24 cellular contexts compared by ENCODE assay signal in the genomic region with DNA sequence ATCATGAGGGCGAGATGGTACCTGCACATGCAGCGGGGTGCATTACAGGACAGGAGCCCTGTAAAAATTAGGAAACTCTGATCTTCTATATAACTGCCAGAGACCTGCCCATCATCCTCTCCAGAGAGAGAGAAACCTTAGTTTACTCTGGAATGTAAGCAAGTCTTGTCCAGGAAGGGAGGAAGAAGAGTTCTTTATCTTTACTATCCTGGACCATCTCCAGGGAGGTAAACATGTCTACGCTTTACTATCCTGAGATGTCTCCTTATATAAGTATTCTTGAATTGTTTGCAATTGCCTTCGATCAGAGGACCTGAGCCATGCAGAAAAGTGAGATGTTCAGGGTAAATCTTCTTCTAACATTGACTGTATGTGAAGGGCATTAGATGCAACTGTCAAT. TPM values are rescaled to one million over a fixed set of nuclear protein-coding genes. Genes with fewer than 3 reads are reported as not detected.
DNase-seq lines count a peak whose midpoint lies in the region; ATAC-seq, FAIRE-seq and TF ChIP-seq lines count a peak whose summit lies in the region.
"Had no signal": no experiment of that assay in that cellular context is flagged by ENCODE, and none has a peak within 500 bp of the region (broad histone marks: within the 10 kb centered on the region; RNA-seq: fewer than 3 reads in every experiment).

No MANE protein-coding gene starts in this region.

- H3K9ac ChIP-seq in PC-3 (ENCODE audit: low read length) (no peak overlapping the region), mesendoderm (ENCODE audit: low read length) (no peak overlapping the region)
- H3K9ac ChIP-seq: BLaER1 treated with 17β-estradiol and CSF1 and Interleukin-3, amounts not matched to agents 10 nM and 100 nM; GM23248 had no signal

- 27% methylated on average over 4 of the region's 4 CpGs for WGBS in A549 (ENCODE audit: missing lambda C conversion rate)
- WGBS in esophagus muscularis mucosa = 89% methylated on average over 4 of the region's 4 CpGs
- no CpG with 5 or more reads among the region's 4 CpGs for WGBS in mesendoderm (ENCODE audit: extremely low coverage, insufficient coverage, low lambda C conversion rate)
- 84 to 87% methylated on average over 4 of the region's 4 CpGs for WGBS in upper lobe of left lung, 2 donors

- DNase-seq in A549 (ENCODE audit: low read depth in 1 of 2, low spot score in 1 of 2) (no peak), PC-3 (peak; percentile 82), esophagus muscularis mucosa (ENCODE audit: extremely low spot score) (peak; percentile 7), mesendoderm (no peak), upper lobe of left lung (no peak), DMS53 (lab: John Stamatoyannopoulos, UW) (no peak)
- no peak for DNase-seq in activated CD4-positive, alpha-beta T cell treated with anti-CD3 and anti-CD28 coated beads, Interleukin-2, amount 50 U/mL, for 4 hours
- DNase-seq: ACHN; AML-193; BE2C; Calu3; CD4-positive, alpha-beta memory T cell; COR-L47; DND-41; GM23248; H9 had no signal

- POLR2A ChIA-PET in A549 (lab: Yijun Ruan, JAX) = no interaction called here
- POLR2A ChIA-PET in PC-3 (lab: Charles Lee; ENCODE audit: unreplicated experiment) = no interaction called here

- H3K56ac ChIP-seq in mesendoderm (ENCODE audit: low read length) = no peak overlapping the region

- intact Hi-C loops in PC-3 (cut with micrococcal nuclease) = no loop called here
- intact Hi-C loops in esophagus muscularis mucosa (cut with DNase I) = loop anchor here (10.0 kb wide), 1 partner anchor 287 kb away; the partner anchor contains the start of gene MYLK

- peaks cover 11% of the 10 kb centered on the region for H3F3A ChIP-seq in PC-3 (ENCODE audit: low read length, unreplicated experiment)

- H3K4ac ChIP-seq in mesendoderm (ENCODE audit: low read depth, low read length) = no peak overlapping the region

- no peaks in the 10 kb centered on the region for H4K20me1 ChIP-seq in PC-3 (ENCODE audit: low read length)
- H4K20me1 ChIP-seq: BLaER1 treated with 17β-estradiol and CSF1 and Interleukin-3, amounts not matched to agents 10 nM and 100 nM had no signal

- H3K27me3 ChIP-seq in PC-3 (ENCODE audit: low read length) (no peaks in the 10 kb centered on the region), esophagus muscularis mucosa (no peaks in the 10 kb centered on the region), mesendoderm (ENCODE audit: insufficient read depth, low read length, poor library complexity) (no peaks in the 10 kb centered on the region), upper lobe of left lung (no peaks in the 10 kb centered on the region)
- H3K27me3 ChIP-seq: BE2C; BLaER1 treated with 17β-estradiol and CSF1 and Interleukin-3, amounts not matched to agents 10 nM and 100 nM had no signal

- no peaks in the 10 kb centered on the region for H3K36me3 ChIP-seq in PC-3 (ENCODE audit: low read depth, low read length)
- H3K36me3 ChIP-seq in esophagus muscularis mucosa = no peaks in the 10 kb centered on the region
- H3K36me3 ChIP-seq in mesendoderm (ENCODE audit: control insufficient read depth, insufficient read depth, low read length) = no peaks in the 10 kb centered on the region
- no peaks in the 10 kb centered on the region for H3K36me3 ChIP-seq in upper lobe of left lung
- H3K36me3 ChIP-seq: BE2C had no signal

- no peak for TF ChIP-seq POLR2A in A549 (IDR thresholded peaks at IDR 0.05; ENCODE audit: low read length)
- TF ChIP-seq POLR2A in esophagus muscularis mucosa (IDR thresholded peaks at IDR 0.05; ENCODE audit: low read depth) = no peak
- TF ChIP-seq POLR2A in upper lobe of left lung (IDR thresholded peaks at IDR 0.05) = no peak

- H2AFZ ChIP-seq in PC-3 (ENCODE audit: low read length) = no peak overlapping the region
- H2AFZ ChIP-seq: GM23248 had no signal

- H3K27ac ChIP-seq in A549 (peak overlapping the region; percentile 1 to 42; a peak in 4 of 6 replicates), PC-3 (ENCODE audit: low read length) (no peak overlapping the region), esophagus muscularis mucosa (replicated peaks in 1 of 4) (no peak overlapping the region), mesendoderm (ENCODE audit: low read depth, low read length) (no peak overlapping the region), upper lobe of left lung (no peak overlapping the region)
- H3K27ac ChIP-seq: 22Rv1; BLaER1 treated with 17β-estradiol and CSF1 and Interleukin-3, amounts not matched to agents 10 nM and 100 nM; GM23248 had no signal

- no TSS peak for BruUV-seq in PC-3 (replicated peaks; lab: Mats Ljungman, UMichigan)

- FAIRE-seq in A549 (lab: Jason Lieb, UNC) = no peak
- FAIRE-seq: A204.1, G401.6, GM12892, H1 had no signal

- H2BK5ac ChIP-seq in mesendoderm (ENCODE audit: low read length) = no peak overlapping the region

- no peak for TF ChIP-seq EP300 in A549 (IDR thresholded peaks at IDR 0.05)
- no peak for TF ChIP-seq EP300 in esophagus muscularis mucosa (IDR thresholded peaks at IDR 0.05)
- TF ChIP-seq EP300 in upper lobe of left lung (IDR thresholded peaks at IDR 0.05) = no peak

- H3K79me2 ChIP-seq in PC-3 (ENCODE audit: low read length) (no peaks in the 10 kb centered on the region), mesendoderm (ENCODE audit: control insufficient read depth, insufficient read depth, low read length) (no peaks in the 10 kb centered on the region)

- TF ChIP-seq RAD21 in A549 (conservative IDR thresholded peaks at IDR 0.05 in 1 of 2, IDR thresholded peaks at IDR 0.05 in 1 of 2) = no peak

- peak overlapping the region; percentile 28 for H4K8ac ChIP-seq in mesendoderm (ENCODE audit: low read depth, low read length)

- H2BK15ac ChIP-seq in mesendoderm (replicated peaks; ENCODE audit: low read depth) = no peak overlapping the region

- no peaks in the 10 kb centered on the region for H3K79me1 ChIP-seq in mesendoderm (ENCODE audit: low read length)

- H4K5ac ChIP-seq in mesendoderm (ENCODE audit: low read length) = no peak overlapping the region

- no peak overlapping the region for H2AK5ac ChIP-seq in mesendoderm (ENCODE audit: low read length)

- H3K23ac ChIP-seq in mesendoderm (ENCODE audit: low read length) = no peak overlapping the region

- peak overlapping the region; percentile 54 for H3K4me2 ChIP-seq in A549
- H3K4me2 ChIP-seq in PC-3 (ENCODE audit: low read length) = peak overlapping the region; percentile 23; the same call in 1 of the 2 replicates
- no peak overlapping the region for H3K4me2 ChIP-seq in mesendoderm (ENCODE audit: low read length)
- H3K4me2 ChIP-seq: BLaER1 treated with 17β-estradiol and CSF1 and Interleukin-3, amounts not matched to agents 10 nM and 100 nM had no signal

- no peak overlapping the region for H2BK120ac ChIP-seq in mesendoderm (ENCODE audit: low read depth, low read length)

- no peaks in the 10 kb centered on the region for H3K9me2 ChIP-seq in PC-3 (replicated peaks; ENCODE audit: low read length)

- TF ChIP-seq CTCF in A549 (IDR thresholded peaks at IDR 0.05) (no peak), PC-3 (conservative IDR thresholded peaks at IDR 0.05; ENCODE audit: low read depth, low read length) (no peak), esophagus muscularis mucosa (IDR thresholded peaks at IDR 0.05) (no peak), upper lobe of left lung (IDR thresholded peaks at IDR 0.05) (no peak)

- H3K4me3 ChIP-seq in A549 (no peak overlapping the region), PC-3 (ENCODE audit: low read length) (no peak overlapping the region), esophagus muscularis mucosa (no peak overlapping the region), mesendoderm (ENCODE audit: low read length) (no peak overlapping the region), upper lobe of left lung (no peak overlapping the region)
- H3K4me3 ChIP-seq: BLaER1 treated with 17β-estradiol and CSF1 and Interleukin-3, amounts not matched to agents 10 nM and 100 nM; GM23248 had no signal

- ATAC-seq in A549 = peak in 1 of 2 experiments; percentile 48; a peak in 2 of 6 replicates
- peak; percentile 48 for ATAC-seq in PC-3
- ATAC-seq in upper lobe of left lung (ENCODE audit: low FRiP score in 2 of 2) = no peak
- ATAC-seq in GM21723 (IDR thresholded peaks at IDR 0.05; ENCODE audit: unreplicated experiment) = no peak
- ATAC-seq: HCT116 had no signal

- CTCF ChIA-PET in A549 (lab: Yijun Ruan, JAX) (interaction anchor here (1.6 kb wide), 1 partner anchor 45 kb away, joined by 5 read pairs; no protein-coding TSS in a partner anchor), PC-3 (lab: Charles Lee) (no interaction called here)

- H3K9me3 ChIP-seq in A549 = no peaks in the 10 kb centered on the region
- H3K9me3 ChIP-seq in PC-3 (ENCODE audit: low read length) = no peaks in the 10 kb centered on the region
- no peaks in the 10 kb centered on the region for H3K9me3 ChIP-seq in esophagus muscularis mucosa
- no peaks in the 10 kb centered on the region for H3K9me3 ChIP-seq in upper lobe of left lung
- H3K9me3 ChIP-seq: BE2C had no signal

- peaks cover 49% of the 10 kb centered on the region for H3K4me1 ChIP-seq in A549
- peaks cover 38% of the 10 kb centered on the region for H3K4me1 ChIP-seq in PC-3 (ENCODE audit: insufficient read depth, low read length)
- peaks cover 0 to 12% (median 8%) of the 10 kb centered on the region in 4 donors for H3K4me1 ChIP-seq in esophagus muscularis mucosa
- H3K4me1 ChIP-seq in mesendoderm (ENCODE audit: control insufficient read depth, low read depth, low read length) = no peaks in the 10 kb centered on the region
- peaks cover 0 to 3% (median 0%) of the 10 kb centered on the region in 4 donors for H3K4me1 ChIP-seq in upper lobe of left lung

- H3K18ac ChIP-seq in mesendoderm (ENCODE audit: low read length) = no peak overlapping the region

TF ChIP-seq in A549, 52 proteins besides CTCF, POLR2A, EP300 and RAD21 (continues in another document):
- TF ChIP-seq MAFK (IDR thresholded peaks at IDR 0.05; ENCODE audit: partially characterized antibody) (no peak), FOSB (CRISPR knock-in tag; IDR thresholded peaks at IDR 0.05) (no peak), ATOH8 (CRISPR knock-in tag; IDR thresholded peaks at IDR 0.05; ENCODE audit: low read depth) (no peak), GATA3 (IDR thresholded peaks at IDR 0.05; ENCODE audit: borderline replicate concordance) (peak; percentile 43; the same call in 1 of the 2 replicates)

RNA-seq across cellular contexts. Expression of gene HACD2, which starts 12.7 kb away (rescaled TPM):
- polyA plus RNA-seq in A549 (2011; rRNA removed) = 90.2 and 97.7 TPM in 2 replicates
- polyA plus RNA-seq in A549 (2012; cell fraction: cytosol; rRNA removed) = 26.2 and 31.3 TPM in 2 replicates
- polyA plus RNA-seq in A549 (2012; cell fraction: nucleus; rRNA removed) = 18.3 and 26.1 TPM in 2 replicates
- 38.5 to 41.8 TPM (median 39.3 TPM) in 3 replicates for polyA plus RNA-seq in A549 (2017; fragmentation: RNase III; extraction: RNeasy Plus Mini Kit Qiagen cat#74134 plus additional on column Dnase treatment)
- polyA minus RNA-seq in A549 (2011; rRNA and poly(A)+ RNA removed) = 58.1 and 68.6 TPM in 2 replicates
- total RNA-seq in PC-3 (2014; rRNA removed) = 43.8 and 47.3 TPM in 2 replicates
- 10 to 100 TPM; 20.5 to 30.3 (median 25.3) TPM for total RNA-seq in esophagus muscularis mucosa
- 23.3 TPM for polyA plus RNA-seq in mesendoderm (2013, experiment 1 of 2)
- 22.7 TPM for polyA plus RNA-seq in mesendoderm (2013, experiment 2 of 2)
- total RNA-seq in upper lobe of left lung = 10 to 100 TPM; 12.5 to 60.4 (median 39.1) TPM

Comparison
In these comparisons a context has a peak if more than half of its experiments do, and no peak if none do; other contexts are left out.
1. DNase-seq: peak in PC-3 (single experiment) and esophagus muscularis mucosa (single experiment); none in A549 (0 of 2), mesendoderm (single experiment), upper lobe of left lung (0 of 2), activated CD4-positive, alpha-beta T cell treated with anti-CD3 and anti-CD28 coated beads, Interleukin-2, amount 50 U/mL, for 4 hours (0 of 2) and DMS53 (single experiment).
2. H3K27ac ChIP-seq: peak in A549 (2 of 2); none in PC-3 (single experiment), esophagus muscularis mucosa (0 of 4), mesendoderm (single experiment) and upper lobe of left lung (0 of 4).